ENCODE assay signal across 15 cellular contexts in genomic region chr6:45617441-45617840, GRCh38.
DNase-seq lines count a peak whose midpoint lies in the region; FAIRE-seq and TF ChIP-seq lines count a peak whose summit lies in the region.
"Had no signal": no experiment of that assay in that cellular context is flagged by ENCODE, and none has a peak within 500 bp of the region (broad histone marks: within the 10 kb centered on the region; RNA-seq: fewer than 3 reads in every experiment).

No MANE protein-coding gene starts in this region.

- no peak for TF ChIP-seq POLR2A in spleen (IDR thresholded peaks at IDR 0.05)

- peak overlapping the region; percentile 11 for H3K27ac Mint-ChIP-seq in nephron progenitor cell
- H3K27ac Mint-ChIP-seq: activated CD8-positive, alpha-beta T cell treated with anti-CD3 and anti-CD28 coated beads, Interleukin-2, amount 10 ng/mL, durations not matched to agents 7 days and 5 days had no signal

- H3K27me3 Mint-ChIP-seq in nephron progenitor cell (ENCODE audit: low read depth, poor library complexity) = peaks cover 3% of the 10 kb centered on the region

- H3K27ac ChIP-seq in spleen = no peak overlapping the region
- H3K27ac ChIP-seq: C4-2B, HL-60, psoas muscle had no signal

- no peak overlapping the region for H3K4me3 Mint-ChIP-seq in nephron progenitor cell
- H3K4me3 Mint-ChIP-seq: activated CD8-positive, alpha-beta T cell treated with anti-CD3 and anti-CD28 coated beads, Interleukin-2, amount 10 ng/mL, durations not matched to agents 7 days and 5 days had no signal

- no peaks in the 10 kb centered on the region for H3K36me3 ChIP-seq in spleen

- peak; percentile 42 for TF ChIP-seq CTCF in epithelial cell of esophagus (IDR thresholded peaks at IDR 0.05; ENCODE audit: insufficient read depth, low read depth, low read length, missing control alignments)
- no peak for TF ChIP-seq CTCF in nephron progenitor cell (IDR thresholded peaks at IDR 0.05)
- TF ChIP-seq CTCF in spleen (IDR thresholded peaks at IDR 0.05 in 8 of 11, conservative IDR thresholded peaks at IDR 0.05 in 3 of 11) = no peak

- no peaks in the 10 kb centered on the region for H3K27me3 ChIP-seq in spleen (replicated peaks in 1 of 7)

- H3K4me3 ChIP-seq in epithelial cell of esophagus (ENCODE audit: low read length) = no peak overlapping the region
- H3K4me3 ChIP-seq in spleen = no peak overlapping the region
- H3K4me3 ChIP-seq: psoas muscle had no signal

- intact Hi-C loops in spleen (cut with DNase I; ENCODE audit: low total_unique reads) = no loop called here

- H3K36me3 Mint-ChIP-seq in nephron progenitor cell (ENCODE audit: low read depth) = no peaks in the 10 kb centered on the region

- FAIRE-seq in RCC 7860 (lab: Jason Lieb, UNC) = peak; percentile 88

- peak; percentile 21 for DNase-seq in ELR (ENCODE audit: low read depth)
- DNase-seq in RCC 7860 (ENCODE audit: low spot score) = peak; percentile 64
- peak; percentile 77 for DNase-seq in epithelial cell of esophagus (ENCODE audit: low read depth)
- DNase-seq in nephron progenitor cell = no peak
- DNase-seq in spleen = no peak
- no peak for DNase-seq in hippocampal formation (lab: John Stamatoyannopoulos, UW)
- DNase-seq in NCI-H510A treated with DMSO at 0.1 percent for 48 hours (lab: John Stamatoyannopoulos, UW) = no peak
- DNase-seq: activated CD8-positive, alpha-beta T cell treated with anti-CD3 and anti-CD28 coated beads, Interleukin-2, amount 10 ng/mL, durations not matched to agents 7 days and 5 days; effector CD8-positive, alpha-beta T cell; head of caudate nucleus; kidney glomerular epithelial cell; NCI-H2107; psoas muscle had no signal

- 95 to 97% (median 96%) methylated on average over 3 of the region's 3 CpGs for WGBS in spleen, 5 donors

- no peaks in the 10 kb centered on the region for H3K9me3 ChIP-seq in spleen
- H3K9me3 ChIP-seq: psoas muscle had no signal

- H3K4me1 ChIP-seq in spleen = peaks cover 0 to 10% (median 0%) of the 10 kb centered on the region in 6 donors
- H3K4me1 ChIP-seq: psoas muscle had no signal

- peaks cover 30% of the 10 kb centered on the region for H3K4me1 Mint-ChIP-seq in nephron progenitor cell

- H3K9me3 Mint-ChIP-seq in nephron progenitor cell = no peaks in the 10 kb centered on the region

Comparison
In these comparisons a context has a peak if more than half of its experiments do, and no peak if none do; other contexts are left out.
1. DNase-seq: peak in ELR (single experiment), RCC 7860 (single experiment) and epithelial cell of esophagus (single experiment); none in nephron progenitor cell (single experiment), spleen (single experiment), hippocampal formation (0 of 2) and NCI-H510A treated with DMSO at 0.1 percent for 48 hours (single experiment).